In the genomic region with DNA sequence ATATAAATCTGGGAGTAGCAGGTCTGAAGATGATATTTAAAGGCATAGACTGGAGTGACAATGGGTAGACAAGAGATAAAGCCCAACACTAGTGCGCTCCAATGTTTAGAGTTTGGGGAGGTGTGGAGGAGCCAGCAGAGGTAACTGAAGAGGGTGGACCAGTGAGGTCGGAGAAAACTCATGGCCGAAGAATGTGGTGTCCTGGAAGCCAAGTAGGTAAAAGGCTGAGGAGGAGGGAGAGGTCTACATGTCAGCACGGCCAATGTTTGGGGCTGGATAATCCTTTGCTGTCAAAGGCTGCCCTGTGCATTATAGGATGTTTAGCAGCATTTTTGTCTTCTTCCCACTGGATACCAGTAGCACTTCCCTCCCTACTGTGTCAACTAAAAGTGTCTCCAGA, we compare ENCODE assay signal across 21 cellular contexts.
"Had no signal": no experiment of that assay in that cellular context is flagged by ENCODE, and none has a peak within 500 bp of the region (broad histone marks: within the 10 kb centered on the region; RNA-seq: fewer than 3 reads in every experiment).

No MANE protein-coding gene starts in this region.

- H3K9me3 ChIP-seq: body of pancreas, left lung, thoracic aorta, uterus had no signal

- H2AFZ ChIP-seq: neural progenitor cell, parathyroid adenoma had no signal

- H3K4me1 ChIP-seq: left lung, neural progenitor cell, uterus had no signal

- H3K9ac ChIP-seq: neural progenitor cell, parathyroid adenoma had no signal

- H3K27ac Mint-ChIP-seq: activated naive CD4-positive, alpha-beta T cell treated with anti-CD3 and anti-CD28 coated beads, Interleukin-2, amount 50 U/mL, for 24 hours; endodermal cell; mesothelial cell of epicardium; neural progenitor cell; stimulated activated naive CD8-positive, alpha-beta T cell treated with anti-CD3 and anti-CD28 coated beads, Interleukin-15, Interleukin-2, amounts not matched to agents 100 ng/mL and 50 ng/mL, for 24 hours had no signal

- H3K79me2 ChIP-seq: parathyroid adenoma had no signal

- H3K4me1 Mint-ChIP-seq: activated naive CD4-positive, alpha-beta T cell treated with anti-CD3 and anti-CD28 coated beads, Interleukin-2, amount 50 U/mL, for 24 hours; endodermal cell had no signal

- H3K9me3 Mint-ChIP-seq: activated naive CD4-positive, alpha-beta T cell treated with anti-CD3 and anti-CD28 coated beads, Interleukin-2, amount 50 U/mL, for 24 hours; endodermal cell; mesothelial cell of epicardium; neural progenitor cell; stimulated activated naive CD8-positive, alpha-beta T cell treated with anti-CD3 and anti-CD28 coated beads, Interleukin-15, Interleukin-2, amounts not matched to agents 100 ng/mL and 50 ng/mL, for 24 hours had no signal

- H3K36me3 ChIP-seq: left lung, neural progenitor cell, thoracic aorta, uterus had no signal

- H3K27ac ChIP-seq: body of pancreas, left lung, neural progenitor cell, parathyroid adenoma, thoracic aorta, uterus had no signal

- ATAC-seq: activated CD4-positive, CD25-positive, alpha-beta regulatory T cell treated with anti-CD3 and anti-CD28 coated beads, Interleukin-2, amount 50 U/mL, for 24 hours; body of pancreas; esophagus mucosa; left lung had no signal

- H3K4me3 ChIP-seq: body of pancreas, left lung, neural progenitor cell, thoracic aorta, uterus had no signal

- DNase-seq: activated effector memory CD4-positive, alpha-beta T cell treated with Interleukin-2 at 50 U/mL for 16 hours; activated T-cell treated with anti-CD3 and anti-CD28 coated beads, Interleukin-2, amount 50 U/mL, for 1 hour; body of pancreas; cerebellar nuclear complex; endodermal cell; foreskin melanocyte; head of caudate nucleus; left lung; retina; stimulated activated CD4-positive, alpha-beta T cell treated with anti-CD3 and anti-CD28 coated beads, Interleukin-15, amount 100 ng/mL, for 24 hours; stimulated activated CD4-positive, alpha-beta T cell treated with anti-CD3 and anti-CD28 coated beads, Interleukin-4, amount 100 ng/mL, for 24 hours; T-helper 2 cell; uterus had no signal

- H3K27me3 ChIP-seq: body of pancreas, left lung, neural progenitor cell, uterus had no signal

- H3K4me3 Mint-ChIP-seq: activated naive CD4-positive, alpha-beta T cell treated with anti-CD3 and anti-CD28 coated beads, Interleukin-2, amount 50 U/mL, for 24 hours; endodermal cell; mesothelial cell of epicardium; neural progenitor cell; stimulated activated naive CD8-positive, alpha-beta T cell treated with anti-CD3 and anti-CD28 coated beads, Interleukin-15, Interleukin-2, amounts not matched to agents 100 ng/mL and 50 ng/mL, for 24 hours had no signal

- H3K4me2 ChIP-seq: neural progenitor cell had no signal
